Comparison of ENCODE assay signal across 18 cellular contexts in the genomic region with DNA sequence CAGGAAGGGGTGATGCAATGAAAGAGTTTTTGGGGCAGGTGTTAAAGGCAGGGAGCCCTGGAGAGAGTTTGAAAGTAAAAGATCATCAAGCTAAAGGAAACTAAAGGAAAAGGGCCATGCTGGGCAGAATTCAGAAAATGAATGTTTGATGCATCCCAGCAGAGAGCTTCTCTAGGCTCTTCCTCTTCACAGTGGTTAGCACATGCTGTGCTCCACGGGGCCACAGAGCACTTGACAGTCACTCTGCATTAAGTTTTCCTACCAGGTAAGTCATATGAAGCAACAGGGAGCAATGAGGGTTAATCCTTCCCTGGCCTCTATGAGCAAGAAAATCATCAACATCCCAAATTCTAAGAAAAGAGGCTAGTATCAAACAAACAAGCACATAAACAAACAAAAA.
"Had no signal": no experiment of that assay in that cellular context is flagged by ENCODE, and none has a peak within 500 bp of the region (broad histone marks: within the 10 kb centered on the region; RNA-seq: fewer than 3 reads in every experiment).

No MANE protein-coding gene starts in this region.

- H3K9me3 ChIP-seq: colonic mucosa, pancreas, suprapubic skin, thyroid gland, uterus had no signal

- H3K4me2 ChIP-seq: smooth muscle cell had no signal

- DNase-seq: colonic mucosa; dermis blood vessel endothelial cell; erythroblast; foreskin keratinocyte; mammary epithelial cell; natural killer cell; nucleus accumbens; pancreas; right cardiac atrium; stimulated activated CD4-positive, alpha-beta T cell treated with anti-CD3 and anti-CD28 coated beads, Interleukin-2, amount 100 ng/mL, for 48 hours; stimulated activated CD8-positive, alpha-beta memory T cell treated with anti-CD3 and anti-CD28 coated beads, Interleukin-4, amount 100 ng/mL, for 48 hours; stimulated activated naive CD8-positive, alpha-beta T cell treated with anti-CD3 and anti-CD28 coated beads, Interleukin-15, Interleukin-2, amounts not matched to agents 100 U/mL and 50 U/mL, for 24 hours; thyroid gland; uterus had no signal

- FAIRE-seq: endothelial cell of umbilical vein, islet of Langerhans, pancreas had no signal

- H3K27me3 ChIP-seq: colonic mucosa, foreskin keratinocyte, pancreas, suprapubic skin, thyroid gland, uterus had no signal

- H3K27ac ChIP-seq: colonic mucosa, foreskin keratinocyte, pancreas, suprapubic skin, thyroid gland, uterus had no signal

- H3K4me1 ChIP-seq: colonic mucosa, foreskin keratinocyte, pancreas, suprapubic skin, thyroid gland, uterus had no signal

- H3K4me3 ChIP-seq: colonic mucosa, pancreas, smooth muscle cell, suprapubic skin, thyroid gland, uterus had no signal

- H3K36me3 ChIP-seq: colonic mucosa, pancreas, suprapubic skin, thyroid gland, uterus had no signal
